In genomic region chr14:22432348-22432976, GRCh38 we compare ENCODE assay signal across 8 cellular contexts.
DNase-seq lines count a peak whose midpoint lies in the region; ATAC-seq, FAIRE-seq and TF ChIP-seq lines count a peak whose summit lies in the region.

No MANE protein-coding gene starts in this region.

- no peak overlapping the region for H3K9ac ChIP-seq in keratinocyte (ENCODE audit: control insufficient read depth, extremely low read depth, insufficient read depth, low read length)

- H3K36me3 Mint-ChIP-seq in activated naive CD4-positive, alpha-beta T cell treated with anti-CD3 and anti-CD28 coated beads for 36 hours (ENCODE audit: low read depth): no peaks in the 10 kb centered on the region
- H3K36me3 Mint-ChIP-seq in activated T-cell treated with anti-CD3 and anti-CD28 coated beads, Interleukin-2, amount 50 U/mL, for 4 hours (ENCODE audit: insufficient read depth): no peaks in the 10 kb centered on the region

- dilution Hi-C loops in keratinocyte (cut with MboI; ENCODE audit: extremely low pct_ligation_motif_present, low sequenced_read_pairs): no loop called here

- no peaks in the 10 kb centered on the region for H3K4me1 Mint-ChIP-seq in activated naive CD4-positive, alpha-beta T cell treated with anti-CD3 and anti-CD28 coated beads for 36 hours (ENCODE audit: low read depth)
- H3K4me1 Mint-ChIP-seq in activated T-cell treated with anti-CD3 and anti-CD28 coated beads, Interleukin-2, amount 50 U/mL, for 4 hours (ENCODE audit: low read depth): peaks cover 5% of the 10 kb centered on the region

- no peaks in the 10 kb centered on the region for H3K9me3 Mint-ChIP-seq in activated naive CD4-positive, alpha-beta T cell treated with anti-CD3 and anti-CD28 coated beads for 36 hours
- no peaks in the 10 kb centered on the region for H3K9me3 Mint-ChIP-seq in activated T-cell treated with anti-CD3 and anti-CD28 coated beads, Interleukin-2, amount 50 U/mL, for 4 hours

- peak; percentile 46 for DNase-seq in DMS53 (lab: John Stamatoyannopoulos, UW)
- DNase-seq in MV-4-11 (lab: John Stamatoyannopoulos, UW): peak; percentile 77
- DNase-seq in amniotic epithelial cell (ENCODE audit: low read depth): peak; percentile 96
- DNase-seq in keratinocyte (ENCODE audit: low read depth, low spot score): peak; percentile 50
- DNase-seq in urothelium cell line (ENCODE audit: low spot score): peak; percentile 84
- no peak for DNase-seq in activated naive CD4-positive, alpha-beta T cell treated with anti-CD3 and anti-CD28 coated beads for 36 hours
- no peak for DNase-seq in activated T-cell treated with anti-CD3 and anti-CD28 coated beads, Interleukin-2, amount 50 U/mL, for 4 hours
- DNase-seq in T1000 (lab: John Stamatoyannopoulos, UW): no peak

- peaks cover 21% of the 10 kb centered on the region for H3K4me1 ChIP-seq in keratinocyte (ENCODE audit: control insufficient read depth, extremely low read depth, insufficient read depth, low read length)

- H3K36me3 ChIP-seq in keratinocyte (ENCODE audit: control insufficient read depth in 2 of 2, extremely low read depth in 1 of 2, insufficient read depth in 2 of 2, low read length in 2 of 2): no peaks in the 10 kb centered on the region

- H3K27ac ChIP-seq in keratinocyte (ENCODE audit: control insufficient read depth, insufficient read depth, low read length): no peak overlapping the region

- H3K27me3 Mint-ChIP-seq in activated naive CD4-positive, alpha-beta T cell treated with anti-CD3 and anti-CD28 coated beads for 36 hours (ENCODE audit: low read depth): no peaks in the 10 kb centered on the region
- H3K27me3 Mint-ChIP-seq in activated T-cell treated with anti-CD3 and anti-CD28 coated beads, Interleukin-2, amount 50 U/mL, for 4 hours (ENCODE audit: low read depth): no peaks in the 10 kb centered on the region

- H3K4me3 ChIP-seq in keratinocyte (ENCODE audit: control insufficient read depth in 2 of 3, extremely low read depth in 1 of 3, insufficient read depth in 2 of 3, low read depth in 1 of 3, low read length in 3 of 3): no peak overlapping the region

- TF ChIP-seq CTCF in keratinocyte (optimal IDR thresholded peaks at IDR 0.05 in 1 of 3, IDR thresholded peaks at IDR 0.05 in 1 of 3, conservative IDR thresholded peaks at IDR 0.05 in 1 of 3; ENCODE audit: extremely low read depth in 1 of 3, insufficient read depth in 2 of 3, low read length in 3 of 3): no peak

- ATAC-seq in activated T-cell treated with anti-CD3 and anti-CD28 coated beads, Interleukin-2, amount 50 U/mL, for 4 hours: no peak

- no peaks in the 10 kb centered on the region for H3K27me3 ChIP-seq in keratinocyte (ENCODE audit: control insufficient read depth, extremely low read depth, insufficient read depth, low read length)

- CTCF ChIA-PET in activated naive CD4-positive, alpha-beta T cell treated with anti-CD3 and anti-CD28 coated beads for 36 hours (lab: Charles Lee): no interaction called here

- intact Hi-C loops in activated naive CD4-positive, alpha-beta T cell treated with anti-CD3 and anti-CD28 coated beads for 36 hours (cut with micrococcal nuclease): no loop called here

- H4K20me1 ChIP-seq in keratinocyte (ENCODE audit: control insufficient read depth, extremely low read depth, insufficient read depth, low read length): no peaks in the 10 kb centered on the region

- FAIRE-seq in keratinocyte (lab: Jason Lieb, UNC): peak; percentile 94
- no peak for FAIRE-seq in urothelium cell line (lab: Jason Lieb, UNC)

- H3K9me1 ChIP-seq in keratinocyte (ENCODE audit: control insufficient read depth, extremely low read depth, insufficient read depth, low read length): no peaks in the 10 kb centered on the region

- H2AFZ ChIP-seq in keratinocyte (ENCODE audit: control insufficient read depth, low read length): no peak overlapping the region

- H3K4me2 ChIP-seq in keratinocyte (ENCODE audit: control insufficient read depth, extremely low read depth, insufficient read depth, low read depth, low read length): peak overlapping the region; percentile 22

- no peak overlapping the region for H3K4me3 Mint-ChIP-seq in activated naive CD4-positive, alpha-beta T cell treated with anti-CD3 and anti-CD28 coated beads for 36 hours
- H3K4me3 Mint-ChIP-seq in activated T-cell treated with anti-CD3 and anti-CD28 coated beads, Interleukin-2, amount 50 U/mL, for 4 hours: no peak overlapping the region

- H3K79me2 ChIP-seq in keratinocyte (ENCODE audit: control insufficient read depth, insufficient read depth, low read length): no peaks in the 10 kb centered on the region

- no peaks in the 10 kb centered on the region for H3K9me3 ChIP-seq in keratinocyte (ENCODE audit: control insufficient read depth, low read depth, low read length)

- no peak overlapping the region for H3K27ac Mint-ChIP-seq in activated naive CD4-positive, alpha-beta T cell treated with anti-CD3 and anti-CD28 coated beads for 36 hours

Comparison
In these comparisons a context has a peak if more than half of its experiments do, and no peak if none do; other contexts are left out.
1. DNase-seq: peak in DMS53 (single experiment), MV-4-11 (single experiment), amniotic epithelial cell (single experiment), keratinocyte (single experiment) and urothelium cell line (single experiment); none in activated naive CD4-positive, alpha-beta T cell treated with anti-CD3 and anti-CD28 coated beads for 36 hours (single experiment), activated T-cell treated with anti-CD3 and anti-CD28 coated beads, Interleukin-2, amount 50 U/mL, for 4 hours (single experiment) and T1000 (single experiment).